Comparison of ENCODE assay signal across 19 cellular contexts in the genomic region with DNA sequence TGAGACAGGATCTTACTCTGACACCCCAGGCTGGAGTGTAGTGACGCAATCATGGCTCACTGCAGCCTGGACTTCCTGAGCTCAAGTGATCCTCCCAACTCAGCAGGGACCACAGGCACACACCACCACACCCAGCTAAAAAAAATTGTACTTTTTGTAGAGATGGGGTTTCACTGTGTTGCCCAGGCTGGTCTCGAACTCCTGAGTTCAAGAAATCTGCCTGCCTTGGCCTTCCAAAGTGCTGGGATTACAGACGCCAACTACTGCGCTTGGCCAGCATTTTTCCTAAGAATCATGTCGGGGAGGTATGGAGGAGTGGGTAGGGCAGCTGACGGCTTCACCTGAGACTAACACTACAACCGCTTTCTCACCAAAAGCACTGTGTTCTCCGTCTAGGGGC. TPM values are rescaled to one million over a fixed set of nuclear protein-coding genes. Genes with fewer than 3 reads are reported as not detected.
DNase-seq lines count a peak whose midpoint lies in the region; ATAC-seq, FAIRE-seq and TF ChIP-seq lines count a peak whose summit lies in the region.
"Had no signal": no experiment of that assay in that cellular context is flagged by ENCODE, and none has a peak within 500 bp of the region (broad histone marks: within the 10 kb centered on the region; RNA-seq: fewer than 3 reads in every experiment).

No MANE protein-coding gene starts in this region.

- H3K9me3 ChIP-seq in H9 (ENCODE audit: control insufficient read depth, low read depth, low read length) (no peaks in the 10 kb centered on the region), H1 (ENCODE audit: insufficient read depth in 2 of 2, low read depth in 1 of 2, low read length in 1 of 2) (no peaks in the 10 kb centered on the region), SK-N-SH (no peaks in the 10 kb centered on the region), sigmoid colon (no peaks in the 10 kb centered on the region)

- H4K8ac ChIP-seq in H9 (replicated peaks; ENCODE audit: insufficient read length, low read depth, low read length) (no peak overlapping the region), H1 (ENCODE audit: extremely low read depth, insufficient read depth, low read length) (no peak overlapping the region)

- H3K4me1 ChIP-seq in H9 (ENCODE audit: insufficient read depth, low read length) (no peaks in the 10 kb centered on the region), H1 (replicated peaks in 1 of 4; ENCODE audit: control insufficient read depth in 3 of 4, insufficient read depth in 4 of 4, low read length in 3 of 4) (no peaks in the 10 kb centered on the region), SK-N-SH (ENCODE audit: control insufficient read depth in 1 of 2, insufficient read depth in 2 of 2, low read depth in 1 of 2, low read length in 1 of 2) (no peaks in the 10 kb centered on the region), sigmoid colon (no peaks in the 10 kb centered on the region)

- no peak overlapping the region for H4K5ac ChIP-seq in H9 (ENCODE audit: insufficient read length, low read depth, low read length)
- H4K5ac ChIP-seq in H1 (ENCODE audit: insufficient read length, low read depth, low read length) = no peak overlapping the region

- no peaks in the 10 kb centered on the region for H3F3A ChIP-seq in SK-N-SH (replicated peaks; ENCODE audit: insufficient read depth)

- CTCF ChIA-PET in H1 (lab: Charles Lee; ENCODE audit: partially characterized antibody) (interaction anchor here (0.9 to 1.4 kb wide), 4 partner anchors 19 to 213 kb away, joined by 3 to 4 read pairs (median 4); no protein-coding TSS in a partner anchor), SK-N-SH (lab: Yijun Ruan, JAX) (no interaction called here), MCF 10A (lab: Yijun Ruan, JAX) (interaction anchor here (0.6 to 0.9 kb wide), 3 partner anchors 11 to 551 kb away, joined by 3 to 4 read pairs (median 4); no protein-coding TSS in a partner anchor)

- no peaks in the 10 kb centered on the region for H3K36me3 Mint-ChIP-seq in H9 (ENCODE audit: insufficient read depth in 1 of 3, low read depth in 3 of 3)
- H3K36me3 Mint-ChIP-seq in osteocyte (ENCODE audit: unreplicated experiment) = no peaks in the 10 kb centered on the region
- H3K36me3 Mint-ChIP-seq in MCF 10A (ENCODE audit: insufficient read depth, unreplicated experiment) = no peaks in the 10 kb centered on the region

- H2AFZ ChIP-seq in H9 (ENCODE audit: low read length) (no peak overlapping the region), H1 (ENCODE audit: low read length) (no peak overlapping the region), SK-N-SH (ENCODE audit: low read depth) (no peak overlapping the region)

- H4K20me1 ChIP-seq in H9 (ENCODE audit: control insufficient read depth, insufficient read depth, insufficient read length) (no peaks in the 10 kb centered on the region), H1 (replicated peaks in 1 of 2; ENCODE audit: control insufficient read depth in 1 of 2, insufficient read depth in 2 of 2, low read length in 2 of 2) (no peaks in the 10 kb centered on the region), SK-N-SH (ENCODE audit: insufficient read depth) (no peaks in the 10 kb centered on the region)
- H4K20me1 ChIP-seq: BLaER1 treated with 17β-estradiol and CSF1 and Interleukin-3, amounts not matched to agents 10 nM and 100 nM had no signal

- peaks cover 10% of the 10 kb centered on the region; the same call in 1 of the 2 replicates for H3K27me3 Mint-ChIP-seq in H9 (ENCODE audit: low read depth)
- peaks cover 52% of the 10 kb centered on the region for H3K27me3 Mint-ChIP-seq in osteocyte (ENCODE audit: unreplicated experiment)
- no peaks in the 10 kb centered on the region for H3K27me3 Mint-ChIP-seq in MCF 10A (ENCODE audit: insufficient read depth, unreplicated experiment)

- no peak overlapping the region for H2BK120ac ChIP-seq in H9 (ENCODE audit: low read depth, low read length, poor library complexity, severe bottlenecking)
- no peak overlapping the region for H2BK120ac ChIP-seq in H1 (replicated peaks; ENCODE audit: low read depth, low read length)

- BruUV-seq in MCF 10A (replicated peaks; lab: Mats Ljungman, UMichigan) = no TSS peak

- H3K27ac ChIP-seq in H9 (ENCODE audit: insufficient read length, low read depth, low read length) = no peak overlapping the region
- no peak overlapping the region for H3K27ac ChIP-seq in H1 (ENCODE audit: low read depth, low read length)
- H3K27ac ChIP-seq in SK-N-SH (ENCODE audit: low read depth in 2 of 2, low read length in 1 of 2) = no peak overlapping the region
- H3K27ac ChIP-seq in sigmoid colon = no peak overlapping the region
- H3K27ac ChIP-seq: BLaER1 treated with 17β-estradiol and CSF1 and Interleukin-3, amounts not matched to agents 10 nM and 100 nM; HL-60 had no signal

- H2AK5ac ChIP-seq in H9 (ENCODE audit: insufficient read length, low read length) (no peak overlapping the region), H1 (ENCODE audit: low read depth, low read length) (no peak overlapping the region)

- H3K79me1 ChIP-seq in H9 (ENCODE audit: insufficient read depth, low read depth, low read length, poor library complexity, severe bottlenecking) (no peaks in the 10 kb centered on the region), H1 (ENCODE audit: low read depth, low read length) (no peaks in the 10 kb centered on the region)

- POLR2A ChIA-PET in H1 (lab: Charles Lee; ENCODE audit: partially characterized antibody) (no interaction called here), SK-N-SH (lab: Yijun Ruan, JAX) (no interaction called here), MCF 10A (lab: Yijun Ruan, JAX) (no interaction called here)

- no peak overlapping the region for H3K4me3 Mint-ChIP-seq in H9
- H3K4me3 Mint-ChIP-seq in osteocyte (ENCODE audit: unreplicated experiment) = no peak overlapping the region
- H3K4me3 Mint-ChIP-seq in MCF 10A (ENCODE audit: unreplicated experiment) = no peak overlapping the region
- H3K4me3 Mint-ChIP-seq: CD4-positive, alpha-beta T cell had no signal

- H2BK5ac ChIP-seq in H9 (ENCODE audit: insufficient read length, low read length) = no peak overlapping the region
- H2BK5ac ChIP-seq in H1 (ENCODE audit: low read depth, low read length) = no peak overlapping the region

- H3K18ac ChIP-seq in H9 (ENCODE audit: insufficient read length, low read depth, low read length) (no peak overlapping the region), H1 (ENCODE audit: extremely low read depth, low read length) (no peak overlapping the region)

- H3K14ac ChIP-seq in H9 (ENCODE audit: insufficient read depth, low read length) (no peak overlapping the region), H1 (ENCODE audit: insufficient read length) (no peak overlapping the region)

- H3K23me2 ChIP-seq in H9 (ENCODE audit: insufficient read length, low read depth, low read length, poor library complexity, severe bottlenecking) (no peaks in the 10 kb centered on the region), H1 (ENCODE audit: low read depth, low read length) (no peaks in the 10 kb centered on the region)

- H4K91ac ChIP-seq in H9 (ENCODE audit: insufficient read length, low read depth, low read length) = no peak overlapping the region
- no peak overlapping the region for H4K91ac ChIP-seq in H1 (replicated peaks; ENCODE audit: insufficient read length, low read length)

- H3K36me3 ChIP-seq in H1 (ENCODE audit: control insufficient read depth in 2 of 4, insufficient read depth in 4 of 4, low read length in 3 of 4) (no peaks in the 10 kb centered on the region), SK-N-SH (replicated peaks in 1 of 2; ENCODE audit: control insufficient read depth in 1 of 2, insufficient read depth in 2 of 2, low read length in 1 of 2) (no peaks in the 10 kb centered on the region), sigmoid colon (no peaks in the 10 kb centered on the region)
- H3K36me3 ChIP-seq: BLaER1 treated with 17β-estradiol and CSF1 and Interleukin-3, amounts not matched to agents 10 nM and 100 nM had no signal

- no peaks in the 10 kb centered on the region; a peak in 1 of 5 replicates for H3K9me3 Mint-ChIP-seq in H9
- no peaks in the 10 kb centered on the region for H3K9me3 Mint-ChIP-seq in osteocyte (ENCODE audit: unreplicated experiment)
- H3K9me3 Mint-ChIP-seq in MCF 10A (ENCODE audit: unreplicated experiment) = peaks cover 7% of the 10 kb centered on the region
- H3K9me3 Mint-ChIP-seq: CD4-positive, alpha-beta T cell had no signal

- H3K4me1 Mint-ChIP-seq in H9 (no peaks in the 10 kb centered on the region), osteocyte (ENCODE audit: unreplicated experiment) (no peaks in the 10 kb centered on the region), MCF 10A (ENCODE audit: insufficient read depth, unreplicated experiment) (peaks cover 9% of the 10 kb centered on the region)

- H3K79me2 ChIP-seq in H9 (ENCODE audit: insufficient read depth, low read length) (no peaks in the 10 kb centered on the region), H1 (ENCODE audit: control insufficient read depth in 1 of 2, insufficient read depth in 2 of 2, low read length in 2 of 2) (no peaks in the 10 kb centered on the region), SK-N-SH (ENCODE audit: insufficient read depth) (no peaks in the 10 kb centered on the region)

- H3K56ac ChIP-seq in H9 (ENCODE audit: insufficient read length, low read depth, low read length) (no peak overlapping the region), H1 (replicated peaks; ENCODE audit: insufficient read length, low read depth, low read length) (no peak overlapping the region)

- no peak for TF ChIP-seq CTCF in H9 (conservative IDR thresholded peaks at IDR 0.05)
- TF ChIP-seq CTCF in NB4 (IDR thresholded peaks at IDR 0.05; ENCODE audit: low read depth, low read length) = no peak
- no peak for TF ChIP-seq CTCF in H1 (IDR thresholded peaks at IDR 0.05; ENCODE audit: control extremely low read depth in 1 of 3, insufficient read depth in 1 of 3, low read depth in 1 of 3, low read length in 3 of 3)
- no peak for TF ChIP-seq CTCF in osteocyte (IDR thresholded peaks at IDR 0.05)
- TF ChIP-seq CTCF in SK-N-SH (IDR thresholded peaks at IDR 0.05) = no peak
- TF ChIP-seq CTCF in sigmoid colon (IDR thresholded peaks at IDR 0.05) = no peak
- TF ChIP-seq CTCF in MCF 10A (IDR thresholded peaks at IDR 0.05; ENCODE audit: unreplicated experiment) = no peak

- ATAC-seq in HG03097 (IDR thresholded peaks at IDR 0.05; ENCODE audit: low FRiP score, unreplicated experiment) = no peak
- ATAC-seq: HCT116 had no signal

- H3K9me2 ChIP-seq in SK-N-SH = no peaks in the 10 kb centered on the region

- TF ChIP-seq EP300 in H1 (IDR thresholded peaks at IDR 0.05; ENCODE audit: borderline replicate concordance in 1 of 2, low read depth in 2 of 2, low read length in 2 of 2) (no peak), SK-N-SH (IDR thresholded peaks at IDR 0.05; ENCODE audit: borderline replicate concordance in 1 of 2, low read depth in 1 of 2, low read length in 1 of 2) (no peak), sigmoid colon (IDR thresholded peaks at IDR 0.05) (no peak)

- TF ChIP-seq POLR2A in NB4 (IDR thresholded peaks at IDR 0.05; ENCODE audit: extremely low read depth, insufficient read length) (no peak), H1 (IDR thresholded peaks at IDR 0.05; ENCODE audit: control extremely low read depth in 1 of 2, low read depth in 2 of 2, low read length in 2 of 2) (no peak), sigmoid colon (IDR thresholded peaks at IDR 0.05) (no peak)

- no peak overlapping the region for H3K4ac ChIP-seq in H9 (ENCODE audit: low read depth, low read length)
- no peak overlapping the region for H3K4ac ChIP-seq in H1 (replicated peaks; ENCODE audit: insufficient read length, low read depth, low read length)

- FAIRE-seq in H1 (lab: Jason Lieb, UNC) = no peak
- FAIRE-seq: G401.6, GM12891 had no signal

- no peak overlapping the region for H3K9ac ChIP-seq in H9 (ENCODE audit: extremely low read depth, insufficient read length, low read length)
- no peak overlapping the region for H3K9ac ChIP-seq in H1 (replicated peaks in 1 of 4; ENCODE audit: extremely low read depth in 1 of 4, low read depth in 3 of 4, low read length in 3 of 4)
- H3K9ac ChIP-seq in SK-N-SH = no peak overlapping the region
- H3K9ac ChIP-seq: BLaER1 treated with 17β-estradiol and CSF1 and Interleukin-3, amounts not matched to agents 10 nM and 100 nM had no signal

- no peak overlapping the region for H3K4me3 ChIP-seq in NB4 (ENCODE audit: low read depth, low read length)
- no peak overlapping the region for H3K4me3 ChIP-seq in H1 (ENCODE audit: extremely low read depth in 1 of 4, insufficient read depth in 2 of 4, low read depth in 3 of 4, low read length in 4 of 4)
- H3K4me3 ChIP-seq in SK-N-SH (ENCODE audit: low read depth in 2 of 2, low read length in 1 of 2) = no peak overlapping the region
- no peak overlapping the region for H3K4me3 ChIP-seq in sigmoid colon
- H3K4me3 ChIP-seq: BLaER1 treated with 17β-estradiol and CSF1 and Interleukin-3, amounts not matched to agents 10 nM and 100 nM had no signal

- H2BK20ac ChIP-seq in H9 (ENCODE audit: low read depth, low read length, poor library complexity, severe bottlenecking) (no peak overlapping the region), H1 (ENCODE audit: low read length) (no peak overlapping the region)

- no peak overlapping the region for H3K27ac Mint-ChIP-seq in H9
- no peak overlapping the region for H3K27ac Mint-ChIP-seq in osteocyte (ENCODE audit: unreplicated experiment)
- H3K27ac Mint-ChIP-seq in MCF 10A (ENCODE audit: low read depth, unreplicated experiment) = no peak overlapping the region
- H3K27ac Mint-ChIP-seq: CD4-positive, alpha-beta T cell had no signal

- H3K4me2 ChIP-seq in H9 (ENCODE audit: insufficient read depth, insufficient read length, low read length) (no peak overlapping the region), H1 (ENCODE audit: insufficient read depth in 1 of 2, low read depth in 2 of 2, low read length in 2 of 2) (no peak overlapping the region), SK-N-SH (no peak overlapping the region)
- H3K4me2 ChIP-seq: BLaER1 treated with 17β-estradiol and CSF1 and Interleukin-3, amounts not matched to agents 10 nM and 100 nM had no signal

- no CpG with 5 or more reads among the region's 8 CpGs for WGBS in H9 (ENCODE audit: extremely low coverage, insufficient read length, low lambda C conversion rate)
- WGBS in H1 (ENCODE audit: extremely low coverage in 1 of 2, insufficient coverage in 1 of 2, insufficient read length in 1 of 2, insufficient replicate concordance in 2 of 2, low coverage in 1 of 2, low lambda C conversion rate in 2 of 2, missing lambda C conversion rate in 1 of 2), 2 experiments = 86% methylated on average over 8 of the region's 8 CpGs; no CpG with 5 or more reads in 1 of the 2 experiments
- 49% methylated on average over 5 of the region's 8 CpGs for WGBS in SK-N-SH (ENCODE audit: low lambda C conversion rate)
- 93 to 94% methylated on average over 8 of the region's 8 CpGs for WGBS in sigmoid colon, 2 donors

- H3K23ac ChIP-seq in H9 (ENCODE audit: insufficient read length, low read depth, low read length) = no peak overlapping the region
- H3K23ac ChIP-seq in H1 (ENCODE audit: insufficient read length) = no peak overlapping the region

- TF ChIP-seq RAD21 in H1 (IDR thresholded peaks at IDR 0.05 in 1 of 2, conservative IDR thresholded peaks at IDR 0.05 in 1 of 2; ENCODE audit: low read depth in 2 of 2, low read length in 2 of 2) (no peak), SK-N-SH (IDR thresholded peaks at IDR 0.05; ENCODE audit: low read length) (no peak)

- H2BK12ac ChIP-seq in H9 (ENCODE audit: insufficient read length, low read depth, low read length) (no peak overlapping the region), H1 (ENCODE audit: low read depth, low read length) (no peak overlapping the region)

- intact Hi-C loops in sigmoid colon (cut with DNase I) = no loop called here
- intact Hi-C loops in MCF 10A (cut with micrococcal nuclease) = no loop called here

- no peak overlapping the region for H3T11ph ChIP-seq in H9 (ENCODE audit: low read length)

- no peaks in the 10 kb centered on the region for H3K27me3 ChIP-seq in H9 (ENCODE audit: insufficient read depth, low read length)
- no peaks in the 10 kb centered on the region for H3K27me3 ChIP-seq in H1 (replicated peaks in 1 of 4; ENCODE audit: control insufficient read depth in 3 of 4, extremely low read depth in 1 of 4, insufficient read depth in 3 of 4, low read length in 3 of 4)
- peaks cover 11% of the 10 kb centered on the region; the same call in 1 of the 2 replicates for H3K27me3 ChIP-seq in SK-N-SH (ENCODE audit: insufficient read depth)
- no peaks in the 10 kb centered on the region for H3K27me3 ChIP-seq in sigmoid colon
- H3K27me3 ChIP-seq: BLaER1 treated with 17β-estradiol and CSF1 and Interleukin-3, amounts not matched to agents 10 nM and 100 nM had no signal

- DNase-seq in H9 (peak; percentile 6), NB4 (ENCODE audit: low read depth) (peak; percentile 26), H1 (ENCODE audit: low read depth in 1 of 2, low spot score in 2 of 2) (peak in 1 of 2 experiments; percentile 31), osteocyte (ENCODE audit: extremely low spot score, unreplicated experiment) (peak; percentile 59), SK-N-SH (no peak), sigmoid colon (no peak), MCF 10A (ENCODE audit: unreplicated experiment) (no peak)
- DNase-seq: ACHN; Calu3; CD4-positive, alpha-beta T cell; DMS153; DMS79 treated with DMSO at 0.1 percent for 48 hours; EL had no signal

- H2BK15ac ChIP-seq in H9 (ENCODE audit: low read depth, low read length) = no peak overlapping the region
- H2BK15ac ChIP-seq in H1 (ENCODE audit: low read length) = no peak overlapping the region

RNA-seq across cellular contexts. Expression of a gene that starts 50.4 kb away (rescaled TPM):
- total RNA-seq in H9 (2021) (0.20 and 0.22 TPM in 2 replicates), osteocyte (0.89 and 1.3 TPM in 2 replicates), sigmoid colon (1 to 10 TPM in 3 of 4 donors, under 1 TPM in 1; 0.68 to 5.0 (median 3.0) TPM), MCF 10A (2022) (14.1 and 16.9 TPM in 2 replicates)
- total RNA-seq in H1 (2021; fragmentation: NEBNext Ultra II Directional; extraction: Animal tissue kit (Norgen Biotek cat#: 25700)) = 0.36 and 0.69 TPM in 2 replicates
- polyA plus RNA-seq in H1 (2011; rRNA removed) (0.06 and 0.19 TPM in 2 replicates), SK-N-SH (2012; rRNA removed) (0.26 and 0.33 TPM in 2 replicates), sigmoid colon (1 to 10 TPM in 2 of 3 donors, under 1 TPM in 1; 0.46 to 2.8 (median 1.2) TPM)
- polyA plus RNA-seq in H1 (2011; cell fraction: cytosol; rRNA removed) = 0.34 TPM
- 0.53 TPM for polyA plus RNA-seq in H1 (2011; cell fraction: nucleus; rRNA removed)
- 0.08 to 0.77 TPM (median 0.23 TPM) in 4 replicates for polyA plus RNA-seq in H1 (2012, experiment 1 of 2)
- 0.08 TPM for polyA plus RNA-seq in H1 (2012, experiment 2 of 2)
- polyA plus RNA-seq in H1 (2013, experiment 1 of 2) = 0.12 TPM
- polyA plus RNA-seq in H1 (2013, experiment 2 of 2) = 0.09 TPM
- 0.13 and 0.24 TPM in 2 replicates for polyA minus RNA-seq in H1 (2011; rRNA and poly(A)+ RNA removed)
- not detected for polyA minus RNA-seq in H1 (2011; cell fraction: cytosol; rRNA and poly(A)+ RNA removed)
- 0.10 TPM for polyA minus RNA-seq in H1 (2011; cell fraction: nucleus; rRNA and poly(A)+ RNA removed)
- 0.18 TPM in 2 replicates for polyA plus RNA-seq in SK-N-SH (2012; cell fraction: cytosol; rRNA removed)
- polyA plus RNA-seq in SK-N-SH (2012; cell fraction: nucleus; rRNA removed) = 0.83 and 0.92 TPM in 2 replicates

Comparison
In these comparisons a context has a peak if more than half of its experiments do, and no peak if none do; other contexts are left out.
1. DNase-seq: peak in H9 (single experiment), NB4 (single experiment) and osteocyte (single experiment); none in SK-N-SH (single experiment), sigmoid colon (single experiment) and MCF 10A (single experiment).